In the genomic region with DNA sequence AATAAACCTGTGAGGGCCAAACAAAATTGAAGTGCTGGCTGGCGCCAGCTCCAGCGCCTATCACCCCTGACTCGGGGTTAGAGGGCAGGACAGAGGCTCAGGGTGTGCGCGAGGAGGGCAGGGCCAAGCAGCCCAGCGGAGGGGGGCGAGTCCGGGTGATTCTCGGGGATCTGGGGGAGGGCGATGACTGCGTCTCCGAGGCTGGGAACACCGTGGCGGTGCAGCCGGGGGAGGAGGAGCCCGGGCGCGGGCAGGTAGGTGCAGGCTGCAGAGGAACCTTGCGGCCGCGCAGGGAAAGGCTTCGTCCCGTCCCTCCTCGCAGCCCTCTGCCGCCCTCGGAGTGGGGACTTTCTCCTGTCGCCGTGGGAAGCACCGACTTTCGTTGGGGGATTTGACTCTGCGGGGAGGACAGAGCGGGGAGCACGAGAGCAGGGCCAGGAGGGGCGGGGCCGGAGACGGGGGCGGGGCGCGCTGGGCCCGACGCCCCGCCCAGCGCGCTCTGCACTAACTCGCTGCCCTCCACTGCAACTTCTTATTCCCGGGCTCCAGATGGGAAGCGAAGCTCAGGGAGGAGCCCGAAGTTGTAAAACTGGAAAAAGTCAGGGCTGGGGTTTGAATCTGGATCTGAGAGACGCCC, we compare ENCODE assay signal across 9 cellular contexts. TPM values are rescaled to one million over a fixed set of nuclear protein-coding genes. Genes with fewer than 3 reads are reported as not detected.
DNase-seq lines count a peak whose midpoint lies in the region; ATAC-seq and TF ChIP-seq lines count a peak whose summit lies in the region.
"Had no signal": no experiment of that assay in that cellular context is flagged by ENCODE, and none has a peak within 500 bp of the region (broad histone marks: within the 10 kb centered on the region; RNA-seq: fewer than 3 reads in every experiment).

No MANE protein-coding gene starts in this region.

- H2AFZ ChIP-seq in HCT116 (ENCODE audit: low read depth, low read length, poor library complexity, severe bottlenecking): peak overlapping the region; percentile 64

- TF ChIP-seq RAD21 in HCT116 (IDR thresholded peaks at IDR 0.05; ENCODE audit: low read depth): no peak

- H3K9ac ChIP-seq in HCT116 (ENCODE audit: low read length): peak overlapping the region; percentile 63

- intact Hi-C loops in HCT116 (cut with micrococcal nuclease) (no loop called here), stomach (cut with DNase I; ENCODE audit: low total_unique reads) (no loop called here)
- intact Hi-C loops in naive thymus-derived CD4-positive, alpha-beta T cell (cut with micrococcal nuclease): loop anchor here (1.0 to 2.0 kb wide), 6 partner anchors 7 to 64 kb away; a partner anchor contains a TSS

- H3K27me3 ChIP-seq in HCT116 (ENCODE audit: insufficient read depth, low read length) (no peaks in the 10 kb centered on the region), stomach (no peaks in the 10 kb centered on the region)
- no peaks in the 10 kb centered on the region for H3K27me3 ChIP-seq in naive thymus-derived CD4-positive, alpha-beta T cell (ENCODE audit: control insufficient read depth in 2 of 2, insufficient read depth in 2 of 2, low read length in 2 of 2)

- RAD21 ChIA-PET in HCT116 (lab: Charles Lee; ENCODE audit: low non-redundant PET in 1 of 2, low total read pairs in 2 of 2, uncharacterized antibody in 2 of 2, unreplicated experiment in 2 of 2): interaction anchor here in 1 of 2 experiments (0.7 kb wide), 1 partner anchor 27 kb away, joined by 3 read pairs; no protein-coding TSS in a partner anchor

- peak overlapping the region; percentile 48 to 58 for H3K4me3 ChIP-seq in HCT116 (replicated peaks in 1 of 2; ENCODE audit: low read depth in 1 of 2, low read length in 2 of 2)
- peak overlapping the region; percentile 61 for H3K4me3 ChIP-seq in naive thymus-derived CD4-positive, alpha-beta T cell (ENCODE audit: low read length)
- peak overlapping the region; percentile 49 to 55 (median 52) for H3K4me3 ChIP-seq in stomach

- POLR2A ChIA-PET in HCT116 (lab: Charles Lee): interaction anchor here (0.7 kb wide), 1 partner anchor 13 kb away, joined by 3 read pairs; no protein-coding TSS in a partner anchor
- POLR2A ChIA-PET in naive thymus-derived CD4-positive, alpha-beta T cell (lab: Charles Lee): interaction anchor here (4.4 kb wide), 1 partner anchor 16 kb away, joined by 15 read pairs; no protein-coding TSS in a partner anchor

- H4K20me1 ChIP-seq in HCT116 (ENCODE audit: insufficient read depth): no peaks in the 10 kb centered on the region

- peak overlapping the region; percentile 69 for H3K27ac ChIP-seq in HCT116 (ENCODE audit: low read depth, low read length)
- peak overlapping the region; percentile 17 for H3K27ac ChIP-seq in epithelial cell of prostate
- peak overlapping the region; percentile 88 for H3K27ac ChIP-seq in naive thymus-derived CD4-positive, alpha-beta T cell (ENCODE audit: low read depth, low read length)
- H3K27ac ChIP-seq in stomach: peak overlapping the region; percentile 72 to 79 (median 74)

- CTCF ChIA-PET in HCT116 (lab: Charles Lee): interaction anchor here (1.6 to 1.8 kb wide), 2 partner anchors 28 to 39 kb away, joined by 3 to 5 read pairs; no protein-coding TSS in a partner anchor
- CTCF ChIA-PET in naive thymus-derived CD4-positive, alpha-beta T cell (lab: Charles Lee): no interaction called here

- TF ChIP-seq CTCF in HCT116 (IDR thresholded peaks at IDR 0.05 in 2 of 3, conservative IDR thresholded peaks at IDR 0.05 in 1 of 3; ENCODE audit: borderline replicate concordance in 1 of 3, insufficient read depth in 1 of 3, low read depth in 2 of 3, low read length in 2 of 3) (no peak), stomach (IDR thresholded peaks at IDR 0.05) (no peak)

- H3K36me3 Mint-ChIP-seq in naive thymus-derived CD4-positive, alpha-beta T cell: peaks cover 0 to 33% (median 5%) of the 10 kb centered on the region in 5 donors

- peak overlapping the region; percentile 60 to 94 (median 91) for H3K27ac Mint-ChIP-seq in naive thymus-derived CD4-positive, alpha-beta T cell

- in situ Hi-C loops in Caki2 (cut with HindIII; ENCODE audit: low pct_unique_long_range_greater_than_20kb, low sequenced_read_pairs): no loop called here

- H3K4me3 Mint-ChIP-seq in naive thymus-derived CD4-positive, alpha-beta T cell: peak overlapping the region; percentile 83 to 97 (median 90)

- TF ChIP-seq EP300 in stomach (IDR thresholded peaks at IDR 0.05): no peak

- no peaks in the 10 kb centered on the region for H3K27me3 Mint-ChIP-seq in naive thymus-derived CD4-positive, alpha-beta T cell

- ATAC-seq in HCT116: peak; percentile 78
- ATAC-seq in naive thymus-derived CD4-positive, alpha-beta T cell: peak; percentile 80

- H3K9me2 ChIP-seq in HCT116 (ENCODE audit: insufficient read depth): no peaks in the 10 kb centered on the region

- H3K36me3 ChIP-seq in HCT116 (ENCODE audit: control insufficient read depth in 1 of 2, insufficient read depth in 2 of 2, low read length in 2 of 2): no peaks in the 10 kb centered on the region
- peaks cover 4 to 40% (median 11%) of the 10 kb centered on the region in 3 experiments for H3K36me3 ChIP-seq in naive thymus-derived CD4-positive, alpha-beta T cell (ENCODE audit: control insufficient read depth in 2 of 3, insufficient read depth in 3 of 3, low read length in 3 of 3)
- peaks cover 0 to 5% (median 0%) of the 10 kb centered on the region in 4 donors for H3K36me3 ChIP-seq in stomach

- H3K4me1 ChIP-seq in HCT116 (ENCODE audit: control insufficient read depth in 1 of 2, insufficient read depth in 2 of 2, low read length in 2 of 2) (peaks cover 16 to 34% of the 10 kb centered on the region in 2 experiments; a peak in 3 of 4 replicates), stomach (peaks cover 46 to 97% (median 67%) of the 10 kb centered on the region in 4 donors)
- H3K4me1 ChIP-seq in naive thymus-derived CD4-positive, alpha-beta T cell (ENCODE audit: control insufficient read depth in 2 of 2, insufficient read depth in 2 of 2, low read length in 2 of 2): peaks cover 53 to 61% of the 10 kb centered on the region in 2 donors

- H3K79me2 ChIP-seq in HCT116 (ENCODE audit: insufficient read depth, low read length): no peaks in the 10 kb centered on the region

- TF ChIP-seq POLR2A in HCT116 (IDR thresholded peaks at IDR 0.05; ENCODE audit: borderline replicate concordance, extremely low read depth, insufficient read depth, insufficient read length) (peak; percentile 44), stomach (IDR thresholded peaks at IDR 0.05) (no peak)

- no TSS peak for BruUV-seq in HCT116 (replicated peaks; lab: Mats Ljungman, UMichigan)

- H3K4me2 ChIP-seq in HCT116 (ENCODE audit: low read length): peak overlapping the region; percentile 92

- no peaks in the 10 kb centered on the region for H3K9me3 Mint-ChIP-seq in naive thymus-derived CD4-positive, alpha-beta T cell

- DNase-seq in Caki2 (ENCODE audit: low read depth): peak; percentile 63
- DNase-seq in HCT116 (ENCODE audit: low read depth, low spot score): no peak
- peak; percentile 30 for DNase-seq in NCI-H460 (ENCODE audit: extremely low read depth, low read depth)
- peak; percentile 70 for DNase-seq in activated CD8-positive, alpha-beta memory T cell treated with anti-CD3 and anti-CD28 coated beads, Interleukin-2, amount 50 U/mL, for 4 hours
- no peak for DNase-seq in epithelial cell of prostate (ENCODE audit: low read depth, low spot score)
- DNase-seq in naive thymus-derived CD4-positive, alpha-beta T cell: peak; percentile 32 to 79 (median 55)
- peak; percentile 78 for DNase-seq in stomach
- no peak for DNase-seq in cortex of kidney (lab: John Stamatoyannopoulos, UW)

- no peaks in the 10 kb centered on the region for H3K9me3 ChIP-seq in HCT116 (ENCODE audit: control insufficient read depth in 1 of 2, insufficient read depth in 1 of 2, low read depth in 1 of 2, low read length in 2 of 2)
- H3K9me3 ChIP-seq in naive thymus-derived CD4-positive, alpha-beta T cell (ENCODE audit: control insufficient read depth in 2 of 3, low read length in 3 of 3): no peaks in the 10 kb centered on the region
- no peaks in the 10 kb centered on the region for H3K9me3 ChIP-seq in stomach

- 1 to 3% (median 2%) methylated on average over 21 to 49 of the region's 49 CpGs for WGBS in stomach, 5 donors

- H3K4me1 Mint-ChIP-seq in naive thymus-derived CD4-positive, alpha-beta T cell: peaks cover 42 to 79% (median 64%) of the 10 kb centered on the region in 7 donors

RNA-seq across cellular contexts. Expression of a gene that starts 5.3 kb away (rescaled TPM):
- 97.6 and 107 TPM in 2 replicates for total RNA-seq in Caki2 (2014; rRNA removed; shearing (Covaris generic); ENCODE audit: low replicate concordance)
- total RNA-seq in HCT116 (2021; ENCODE audit: unreplicated experiment): 9.4 TPM
- 12.3 and 12.9 TPM in 2 replicates for polyA plus RNA-seq in HCT116 (2012)
- 16.0 and 21.4 TPM in 2 replicates for total RNA-seq in NCI-H460 (2014; rRNA removed; shearing (Covaris generic))
- polyA plus RNA-seq in NCI-H460 (2014; cell fraction: nucleus; rRNA removed): 5.1 and 6.5 TPM in 2 replicates
- total RNA-seq in naive thymus-derived CD4-positive, alpha-beta T cell: 100 to 1,000 TPM in 3 of 5 experiments, 10 to 100 TPM in 2; 68.4 to 196 (median 112) TPM
- 100 to 1,000 TPM in 1 of 2 donors, 10 to 100 TPM in 1; 32.9 to 100 TPM for polyA plus RNA-seq in naive thymus-derived CD4-positive, alpha-beta T cell
- 100 to 1,000 TPM in 1 of 5 donors, 10 to 100 TPM in 1, 1 to 10 TPM in 2, not detected in 1; 4.2 to 100 (median 12.5) TPM for total RNA-seq in stomach
- 10 to 100 TPM; 19.0 to 34.3 (median 26.9) TPM for polyA plus RNA-seq in stomach

RNA-seq across cellular contexts. Expression of a gene that starts 11.5 kb away (rescaled TPM):
- total RNA-seq in Caki2 (2014; rRNA removed; shearing (Covaris generic); ENCODE audit: low replicate concordance): 602 and 647 TPM in 2 replicates
- total RNA-seq in HCT116 (2021; ENCODE audit: unreplicated experiment) (128 TPM), stomach (100 to 1,000 TPM in 3 of 5 donors, 10 to 100 TPM in 2; 73.5 to 621 (median 187) TPM)
- 233 and 234 TPM in 2 replicates for polyA plus RNA-seq in HCT116 (2012)
- 274 and 278 TPM in 2 replicates for total RNA-seq in NCI-H460 (2014; rRNA removed; shearing (Covaris generic))
- polyA plus RNA-seq in NCI-H460 (2014; cell fraction: nucleus; rRNA removed): 659 and 705 TPM in 2 replicates
- 100 to 1,000 TPM in 2 of 5 experiments, 10 to 100 TPM in 3; 71.8 to 144 (median 99.7) TPM for total RNA-seq in naive thymus-derived CD4-positive, alpha-beta T cell
- polyA plus RNA-seq in naive thymus-derived CD4-positive, alpha-beta T cell: 100 to 1,000 TPM; 194 to 202 TPM
- polyA plus RNA-seq in stomach: 100 to 1,000 TPM in 1 of 3 donors, 10 to 100 TPM in 2; 92.9 to 135 (median 98.0) TPM

RNA-seq across cellular contexts. Expression of a gene that starts 21.2 kb away (rescaled TPM):
- total RNA-seq in Caki2 (2014; rRNA removed; shearing (Covaris generic); ENCODE audit: low replicate concordance): 0.64 and 1.5 TPM in 2 replicates
- total RNA-seq in HCT116 (2021; ENCODE audit: unreplicated experiment): not detected
- polyA plus RNA-seq in HCT116 (2012): 0.02 and 0.09 TPM in 2 replicates
- total RNA-seq in NCI-H460 (2014; rRNA removed; shearing (Covaris generic)): not detected in 2 replicates
- not detected in 2 replicates for polyA plus RNA-seq in NCI-H460 (2014; cell fraction: nucleus; rRNA removed)
- under 1 TPM in 2 of 5 experiments, not detected in 3; 0.27 to 0.29 TPM for total RNA-seq in naive thymus-derived CD4-positive, alpha-beta T cell
- polyA plus RNA-seq in naive thymus-derived CD4-positive, alpha-beta T cell: not detected
- total RNA-seq in stomach: not detected
- under 1 TPM in 1 of 3 donors, not detected in 2; 0.10 TPM for polyA plus RNA-seq in stomach
- total RNA-seq: LHCN-M2 had no signal

RNA-seq across cellular contexts. Expression of a gene that starts 37.5 kb away (rescaled TPM):
- not detected in 2 replicates for total RNA-seq in Caki2 (2014; rRNA removed; shearing (Covaris generic); ENCODE audit: low replicate concordance)
- total RNA-seq in HCT116 (2021; ENCODE audit: unreplicated experiment) (not detected), stomach (not detected)
- not detected in 2 replicates for polyA plus RNA-seq in HCT116 (2012)
- not detected in 2 replicates for total RNA-seq in NCI-H460 (2014; rRNA removed; shearing (Covaris generic))
- polyA plus RNA-seq in NCI-H460 (2014; cell fraction: nucleus; rRNA removed): not detected in 2 replicates
- total RNA-seq in naive thymus-derived CD4-positive, alpha-beta T cell: not detected
- polyA plus RNA-seq in naive thymus-derived CD4-positive, alpha-beta T cell: not detected
- polyA plus RNA-seq in stomach: not detected
- total RNA-seq: LHCN-M2 had no signal

RNA-seq across cellular contexts. Expression of a gene that starts 46.4 kb away (rescaled TPM):
- total RNA-seq in Caki2 (2014; rRNA removed; shearing (Covaris generic); ENCODE audit: low replicate concordance): 39.4 and 58.6 TPM in 2 replicates
- total RNA-seq in HCT116 (2021; ENCODE audit: unreplicated experiment) (30.0 TPM), stomach (10 to 100 TPM in 2 of 5 donors, not detected in 3; 52.4 to 68.3 TPM)
- polyA plus RNA-seq in HCT116 (2012): 46.8 and 58.1 TPM in 2 replicates
- 10.9 and 12.8 TPM in 2 replicates for total RNA-seq in NCI-H460 (2014; rRNA removed; shearing (Covaris generic))
- 21.8 and 35.3 TPM in 2 replicates for polyA plus RNA-seq in NCI-H460 (2014; cell fraction: nucleus; rRNA removed)
- 1 to 10 TPM in 1 of 5 experiments, under 1 TPM in 2, not detected in 2; 0.16 to 2.1 (median 0.34) TPM for total RNA-seq in naive thymus-derived CD4-positive, alpha-beta T cell
- polyA plus RNA-seq in naive thymus-derived CD4-positive, alpha-beta T cell: under 1 TPM in 1 of 2 donors, not detected in 1; 0.64 TPM
- 10 to 100 TPM in 1 of 3 donors, under 1 TPM in 1, not detected in 1; 0.50 to 13.6 TPM for polyA plus RNA-seq in stomach

Comparison
In these comparisons a context has a peak if more than half of its experiments do, and no peak if none do; other contexts are left out.
1. DNase-seq: peak in Caki2 (single experiment), NCI-H460 (single experiment), activated CD8-positive, alpha-beta memory T cell treated with anti-CD3 and anti-CD28 coated beads, Interleukin-2, amount 50 U/mL, for 4 hours (single experiment), naive thymus-derived CD4-positive, alpha-beta T cell (9 of 9) and stomach (single experiment); none in HCT116 (single experiment), epithelial cell of prostate (single experiment) and cortex of kidney (single experiment).
2. H3K27ac ChIP-seq: peak in every context shown above with its lines; median percentile 88 in naive thymus-derived CD4-positive, alpha-beta T cell; 74 in stomach; 69 in HCT116; 17 in epithelial cell of prostate.
3. intact Hi-C loops: an anchor here in naive thymus-derived CD4-positive, alpha-beta T cell (1.0 to 2.0 kb wide); none called in HCT116 and stomach.
4. Peak in every context shown above with its lines, with median percentiles within 50 percentile points of each other: H3K4me3 ChIP-seq.